11 cellular contexts compared by ENCODE assay signal in genomic region chr2:71933467-71934319, GRCh38.
DNase-seq lines count a peak whose midpoint lies in the region; ATAC-seq, FAIRE-seq and TF ChIP-seq lines count a peak whose summit lies in the region.
"Had no signal": no experiment of that assay in that cellular context is flagged by ENCODE, and none has a peak within 500 bp of the region (broad histone marks: within the 10 kb centered on the region; RNA-seq: fewer than 3 reads in every experiment).

No MANE protein-coding gene starts in this region.

- DNase-seq in AG04450 (ENCODE audit: low read depth, low spot score) (no peak), GM10266 (ENCODE audit: extremely low spot score) (no peak), WERI-Rb-1 (peak; percentile 37), keratinocyte (ENCODE audit: low read depth, low spot score) (no peak), cerebellum (ENCODE audit: low spot score) (no peak), amniotic stem cell (lab: John Stamatoyannopoulos, UW) (no peak)
- DNase-seq in central memory CD4-positive, alpha-beta T cell: no peak
- DNase-seq: natural killer cell had no signal

- POLR2A ChIA-PET in AG04450 (lab: Yijun Ruan, JAX): no interaction called here

- no peaks in the 10 kb centered on the region for H3K9me3 ChIP-seq in AG04450 (ENCODE audit: control insufficient read depth, insufficient read depth, low read length)
- peaks cover 3% of the 10 kb centered on the region for H3K9me3 ChIP-seq in WERI-Rb-1 (ENCODE audit: severe bottlenecking)
- H3K9me3 ChIP-seq in keratinocyte (ENCODE audit: control insufficient read depth, low read depth, low read length): no peaks in the 10 kb centered on the region

- H4K20me1 ChIP-seq in keratinocyte (ENCODE audit: control insufficient read depth, extremely low read depth, insufficient read depth, low read length): no peaks in the 10 kb centered on the region

- H2AFZ ChIP-seq in keratinocyte (ENCODE audit: control insufficient read depth, low read length): no peak overlapping the region

- TF ChIP-seq CTCF in AG04450 (IDR thresholded peaks at IDR 0.05; ENCODE audit: low read depth, low read length) (peak; percentile 21; the same call in 1 of the 2 replicates), GM10266 (IDR thresholded peaks at IDR 0.05; ENCODE audit: control insufficient read depth, insufficient read depth, low read depth, missing control alignments) (peak; percentile 8), WERI-Rb-1 (IDR thresholded peaks at IDR 0.05; ENCODE audit: low read depth, low read length) (peak; percentile 61), keratinocyte (optimal IDR thresholded peaks at IDR 0.05 in 1 of 3, IDR thresholded peaks at IDR 0.05 in 1 of 3, conservative IDR thresholded peaks at IDR 0.05 in 1 of 3; ENCODE audit: extremely low read depth in 1 of 3, insufficient read depth in 2 of 3, low read length in 3 of 3) (peak; percentile 51 to 69 (median 58))

- H3K9ac ChIP-seq in keratinocyte (ENCODE audit: control insufficient read depth, extremely low read depth, insufficient read depth, low read length): no peak overlapping the region
- H3K9ac ChIP-seq: KMS-11 had no signal

- no peak overlapping the region for H3K4me2 ChIP-seq in keratinocyte (ENCODE audit: control insufficient read depth, extremely low read depth, insufficient read depth, low read depth, low read length)
- H3K4me2 ChIP-seq: KMS-11 had no signal

- H3K27ac ChIP-seq in AG04450 (ENCODE audit: low read depth, low read length) (no peak overlapping the region), WERI-Rb-1 (no peak overlapping the region), keratinocyte (ENCODE audit: control insufficient read depth, insufficient read depth, low read length) (no peak overlapping the region)
- H3K27ac ChIP-seq: KMS-11 had no signal

- CTCF ChIA-PET in AG04450 (lab: Charles Lee): interaction anchor here (1.1 to 1.3 kb wide), 3 partner anchors 10 kb away, joined by 3 to 6 read pairs (median 5); no protein-coding TSS in a partner anchor

- H3K4me1 ChIP-seq in keratinocyte (ENCODE audit: control insufficient read depth, extremely low read depth, insufficient read depth, low read length): peaks cover 4% of the 10 kb centered on the region

- no peaks in the 10 kb centered on the region for H3K9me1 ChIP-seq in keratinocyte (ENCODE audit: control insufficient read depth, extremely low read depth, insufficient read depth, low read length)

- no peaks in the 10 kb centered on the region for H3K79me2 ChIP-seq in keratinocyte (ENCODE audit: control insufficient read depth, insufficient read depth, low read length)

- dilution Hi-C loops in keratinocyte (cut with MboI; ENCODE audit: extremely low pct_ligation_motif_present, low sequenced_read_pairs): no loop called here

- peak; percentile 69 for FAIRE-seq in keratinocyte (lab: Jason Lieb, UNC)
- FAIRE-seq: RCC 7860 had no signal

- H3K36me3 ChIP-seq in WERI-Rb-1 (no peaks in the 10 kb centered on the region), keratinocyte (ENCODE audit: control insufficient read depth in 2 of 2, extremely low read depth in 1 of 2, insufficient read depth in 2 of 2, low read length in 2 of 2) (no peaks in the 10 kb centered on the region)

- ATAC-seq in HG03565 (IDR thresholded peaks at IDR 0.05; ENCODE audit: unreplicated experiment): no peak
- ATAC-seq: natural killer cell had no signal

- H3K4me3 ChIP-seq in AG04450 (ENCODE audit: low read depth, low read length) (no peak overlapping the region), WERI-Rb-1 (ENCODE audit: low read depth, low read length) (no peak overlapping the region), keratinocyte (ENCODE audit: control insufficient read depth in 2 of 3, extremely low read depth in 1 of 3, insufficient read depth in 2 of 3, low read depth in 1 of 3, low read length in 3 of 3) (no peak overlapping the region)

- H3K27me3 ChIP-seq in AG04450 (ENCODE audit: control insufficient read depth, insufficient read depth, low read length) (peaks cover 3% of the 10 kb centered on the region), WERI-Rb-1 (ENCODE audit: insufficient read depth, low read depth, severe bottlenecking) (no peaks in the 10 kb centered on the region), keratinocyte (ENCODE audit: control insufficient read depth, extremely low read depth, insufficient read depth, low read length) (no peaks in the 10 kb centered on the region)

Comparison
In these comparisons a context has a peak if more than half of its experiments do, and no peak if none do; other contexts are left out.
1. CTCF ChIP-seq: peak in every context shown above with its lines; median percentile 61 in WERI-Rb-1; 58 in keratinocyte; 21 in AG04450; 8 in GM10266.